In the genomic region with DNA sequence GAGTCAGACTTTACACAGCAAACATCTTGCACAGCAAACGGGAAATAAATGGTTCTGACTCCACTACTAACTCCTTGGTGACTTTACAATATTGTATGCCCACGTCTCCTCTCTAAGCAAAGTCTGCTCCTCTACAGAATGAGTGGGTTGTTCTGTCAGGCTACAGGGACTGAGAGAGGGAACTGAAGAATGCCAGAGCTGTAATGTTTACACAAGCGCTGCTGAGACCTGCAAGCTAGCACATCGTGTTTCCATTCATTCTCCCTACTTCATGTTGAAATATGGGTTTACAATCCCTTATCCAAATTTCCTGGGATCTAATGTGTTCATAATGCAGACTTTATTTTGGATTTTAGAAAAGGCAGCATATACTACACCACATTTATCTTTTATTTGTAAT, we compare ENCODE assay signal across 1 cellular context.
TF ChIP-seq lines count a peak whose summit lies in the region.

No MANE protein-coding gene starts in this region.

TF ChIP-seq in IMR-90, 13 proteins besides CTCF, POLR2A, EP300 and RAD21:
- TF ChIP-seq, protein P1, sequence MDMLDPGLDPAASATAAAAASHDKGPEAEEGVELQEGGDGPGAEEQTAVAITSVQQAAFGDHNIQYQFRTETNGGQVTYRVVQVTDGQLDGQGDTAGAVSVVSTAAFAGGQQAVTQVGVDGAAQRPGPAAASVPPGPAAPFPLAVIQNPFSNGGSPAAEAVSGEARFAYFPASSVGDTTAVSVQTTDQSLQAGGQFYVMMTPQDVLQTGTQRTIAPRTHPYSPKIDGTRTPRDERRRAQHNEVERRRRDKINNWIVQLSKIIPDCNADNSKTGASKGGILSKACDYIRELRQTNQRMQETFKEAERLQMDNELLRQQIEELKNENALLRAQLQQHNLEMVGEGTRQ (IDR thresholded peaks at IDR 0.05; ENCODE audit: low read depth, low read length), result no peak
- no peak for TF ChIP-seq MAZ (IDR thresholded peaks at IDR 0.05; ENCODE audit: borderline replicate concordance, low read depth, low read length)
- TF ChIP-seq FOS (IDR thresholded peaks at IDR 0.05; ENCODE audit: low read depth, low read length), result no peak
- TF ChIP-seq CHD1 (IDR thresholded peaks at IDR 0.05; ENCODE audit: low read depth, low read length), result no peak
- TF ChIP-seq BHLHE40 (IDR thresholded peaks at IDR 0.05; ENCODE audit: low read depth, low read length), result no peak
- no peak for TF ChIP-seq NFE2L2 (IDR thresholded peaks at IDR 0.05; ENCODE audit: low read depth, low read length)
- no peak for TF ChIP-seq RFX5 (IDR thresholded peaks at IDR 0.05; ENCODE audit: low read depth, low read length)
- no peak for TF ChIP-seq ELK1 (IDR thresholded peaks at IDR 0.05; ENCODE audit: borderline replicate concordance, low read depth, low read length)
- TF ChIP-seq MXI1 (IDR thresholded peaks at IDR 0.05; ENCODE audit: borderline replicate concordance, low read depth, low read length), result no peak
- TF ChIP-seq CEBPB (IDR thresholded peaks at IDR 0.05; ENCODE audit: low read depth, low read length), result no peak
- no peak for TF ChIP-seq RCOR1 (IDR thresholded peaks at IDR 0.05; ENCODE audit: insufficient replicate concordance, low read length)
TF ChIP-seq in IMR-90: peak in this region for 0.
